23 cellular contexts compared by ENCODE assay signal in genomic region chr3:25153561-25153960, GRCh38.
"Had no signal": no experiment of that assay in that cellular context is flagged by ENCODE, and none has a peak within 500 bp of the region (broad histone marks: within the 10 kb centered on the region; RNA-seq: fewer than 3 reads in every experiment).

No MANE protein-coding gene starts in this region.

- DNase-seq: activated CD4-positive, alpha-beta T cell treated with anti-CD3 and anti-CD28 coated beads for 4 hours; activated CD4-positive, alpha-beta T cell treated with anti-CD3 and anti-CD28 coated beads, Interleukin-2, amount 50 U/mL, for 48 hours; activated CD4-positive, CD25-positive, alpha-beta regulatory T cell; activated effector memory CD4-positive, alpha-beta T cell treated with anti-CD3 and anti-CD28 coated beads, Interleukin-2, amount 50 U/mL, for 16 hours; activated naive CD4-positive, alpha-beta T cell treated with anti-CD3 and anti-CD28 coated beads, Interleukin-2, amount 10 ng/mL, durations not matched to agents 7 days and 5 days; activated T-cell treated with anti-CD3 and anti-CD28 coated beads, Interleukin-2, amount 50 U/mL, for 48 hours; amygdala; cortex of kidney; effector CD4-positive, alpha-beta T cell; glutamatergic neuron; kidney glomerular epithelial cell; left lung; naive thymus-derived CD8-positive, alpha-beta T cell; spleen; stimulated activated CD4-positive, alpha-beta T cell treated with anti-CD3 and anti-CD28 coated beads, Interleukin-4, amount 100 ng/mL, for 24 hours; stimulated activated naive CD4-positive, alpha-beta T cell treated with Interleukin-2 at 50 U/mL for 16 hours; T-helper 9 cell; upper lobe of left lung had no signal

- H3K4me3 ChIP-seq: cardiac muscle cell, hepatocyte, left lung, lung, prostate gland, spleen, thoracic aorta, upper lobe of left lung had no signal
